26 cellular contexts compared by ENCODE assay signal in genomic region chr10:30536578-30536977, GRCh38.
DNase-seq lines count a peak whose midpoint lies in the region; ATAC-seq, FAIRE-seq and TF ChIP-seq lines count a peak whose summit lies in the region.
"Had no signal": no experiment of that assay in that cellular context is flagged by ENCODE, and none has a peak within 500 bp of the region (broad histone marks: within the 10 kb centered on the region; RNA-seq: fewer than 3 reads in every experiment).

No MANE protein-coding gene starts in this region.

- H3K27me3 Mint-ChIP-seq in activated T-cell treated with anti-CD3 and anti-CD28 coated beads, Interleukin-2, amount 50 U/mL, for 72 hours (ENCODE audit: low read depth) = no peaks in the 10 kb centered on the region

- CTCF ChIA-PET in A673 (lab: Charles Lee) = no interaction called here

- no peaks in the 10 kb centered on the region for H3K36me3 ChIP-seq in small intestine (ENCODE audit: control insufficient read depth in 2 of 2, insufficient read depth in 2 of 2, low read length in 2 of 2)
- H3K36me3 ChIP-seq in A673 (ENCODE audit: insufficient read depth, low read length, poor library complexity, severe bottlenecking) = no peaks in the 10 kb centered on the region
- H3K36me3 ChIP-seq: SJCRH30 had no signal

- no peak for FAIRE-seq in small intestine (lab: Jason Lieb, UNC)
- FAIRE-seq: GM12892 had no signal

- no peak overlapping the region for H3K4me3 Mint-ChIP-seq in activated T-cell treated with anti-CD3 and anti-CD28 coated beads, Interleukin-2, amount 50 U/mL, for 72 hours
- H3K4me3 Mint-ChIP-seq: CD4-positive, CD25-positive, alpha-beta regulatory T cell; T-helper 1 cell treated with Interleukin-12 subunit alpha and Interleukin-12 subunit beta and Interleukin-4 antibody, amounts not matched to agents 30 μg/mL and 1 μg/mL, for 36 hours had no signal

- peaks cover 15% of the 10 kb centered on the region for H3K4me1 Mint-ChIP-seq in activated T-cell treated with anti-CD3 and anti-CD28 coated beads, Interleukin-2, amount 50 U/mL, for 72 hours (ENCODE audit: low read depth)

- H3K36me3 Mint-ChIP-seq in activated T-cell treated with anti-CD3 and anti-CD28 coated beads, Interleukin-2, amount 50 U/mL, for 72 hours (ENCODE audit: insufficient read depth in 2 of 2) = peaks cover 0 to 1% of the 10 kb centered on the region in 2 donors
- H3K36me3 Mint-ChIP-seq: CD4-positive, CD25-positive, alpha-beta regulatory T cell had no signal

- H3K4me1 ChIP-seq in small intestine (ENCODE audit: control insufficient read depth in 2 of 2, insufficient read depth in 1 of 2, low read depth in 1 of 2, low read length in 1 of 2) (peaks cover 0 to 3% of the 10 kb centered on the region in 2 donors), A673 (ENCODE audit: insufficient read depth, low read length, poor library complexity, severe bottlenecking) (no peaks in the 10 kb centered on the region)

- H3K27ac ChIP-seq in VCaP = peak overlapping the region; percentile 69
- H3K27ac ChIP-seq in small intestine (ENCODE audit: low read depth in 1 of 2, low read length in 1 of 2) = no peak overlapping the region
- no peak overlapping the region for H3K27ac ChIP-seq in A673 (ENCODE audit: low read depth, low read length, poor library complexity, severe bottlenecking)
- H3K27ac ChIP-seq: epithelial cell of prostate, hepatocyte, SJCRH30 had no signal

- BruUV-seq in A673 (replicated peaks; lab: Mats Ljungman, UMichigan) = no TSS peak

- ATAC-seq in activated T-cell treated with anti-CD3 and anti-CD28 coated beads, Interleukin-2, amount 50 U/mL, for 72 hours (replicated peaks in 1 of 2) = no peak
- ATAC-seq in GM18858 (IDR thresholded peaks at IDR 0.05; ENCODE audit: unreplicated experiment) = no peak

- POLR2A ChIA-PET in A673 (lab: Charles Lee; ENCODE audit: low non-redundant PET) = interaction anchor here (0.9 kb wide), 1 partner anchor 78 kb away, joined by 8 read pairs; no protein-coding TSS in a partner anchor

- intact Hi-C loops in A673 (cut with micrococcal nuclease; ENCODE audit: unreplicated experiment) = no loop called here

- H3K9me3 ChIP-seq in small intestine (ENCODE audit: control insufficient read depth, low read depth) (no peaks in the 10 kb centered on the region), A673 (ENCODE audit: low read depth, low read length, poor library complexity, severe bottlenecking) (no peaks in the 10 kb centered on the region)

- no peak for DNase-seq in activated T-cell treated with anti-CD3 and anti-CD28 coated beads, Interleukin-2, amount 50 U/mL, for 72 hours
- no peak for DNase-seq in activated T-cell treated with anti-CD3 and anti-CD28 coated beads, Interleukin-2, amount 50 U/mL, for 1 hour
- peak; percentile 79 for DNase-seq in Jurkat, Clone E6-1 (ENCODE audit: low read depth, low spot score)
- DNase-seq in small intestine = peak; percentile 75
- no peak for DNase-seq in A673 (ENCODE audit: low spot score)
- DNase-seq in NCI-H1930 (lab: John Stamatoyannopoulos, UW) = no peak
- DNase-seq: activated CD4-positive, alpha-beta T cell treated with anti-CD3 and anti-CD28 coated beads, Interleukin-2, amount 50 U/mL, for 48 hours; activated naive CD4-positive, alpha-beta T cell treated with Interleukin-2 at 50 U/mL for 16 hours; activated T-cell treated with anti-CD3 and anti-CD28 coated beads for 4 hours; caudate nucleus; CD4-positive, CD25-positive, alpha-beta regulatory T cell; DMS153; foreskin fibroblast; H7; NCI-H1048; NCI-H2081; NCI-H526 treated with DMSO at 0.1 percent for 48 hours; nucleus accumbens; retina; SJCRH30 had no signal

- H3K27me3 ChIP-seq in small intestine (ENCODE audit: control insufficient read depth in 2 of 2, insufficient read depth in 2 of 2, low read length in 2 of 2) = no peaks in the 10 kb centered on the region
- no peaks in the 10 kb centered on the region for H3K27me3 ChIP-seq in A673 (replicated peaks; ENCODE audit: insufficient read depth, low read depth, low read length, poor library complexity)
- H3K27me3 ChIP-seq: hepatocyte, SJCRH30 had no signal

- 6 to 37% (median 19%) methylated on average over 4 of the region's 4 CpGs for whole genome bisulfite sequencing in small intestine, 3 donors

- peak overlapping the region; percentile 27 for H3K27ac Mint-ChIP-seq in activated T-cell treated with anti-CD3 and anti-CD28 coated beads, Interleukin-2, amount 50 U/mL, for 72 hours
- H3K27ac Mint-ChIP-seq: T-helper 1 cell treated with Interleukin-12 subunit alpha and Interleukin-12 subunit beta and Interleukin-4 antibody, amounts not matched to agents 30 μg/mL and 1 μg/mL, for 36 hours had no signal

- TF ChIP-seq CTCF in VCaP (conservative IDR thresholded peaks at IDR 0.05) (no peak), A673 (conservative IDR thresholded peaks at IDR 0.05; ENCODE audit: low read depth, low read length) (no peak)

- no peak overlapping the region for H3K4me3 ChIP-seq in Jurkat, Clone E6-1 (ENCODE audit: low read length)
- H3K4me3 ChIP-seq in small intestine (ENCODE audit: low read depth in 1 of 2, low read length in 2 of 2) (no peak overlapping the region), A673 (ENCODE audit: low read depth, low read length, poor library complexity, severe bottlenecking) (no peak overlapping the region)
- H3K4me3 ChIP-seq: hepatocyte, SJCRH30 had no signal

- H3K9me3 Mint-ChIP-seq in activated T-cell treated with anti-CD3 and anti-CD28 coated beads, Interleukin-2, amount 50 U/mL, for 72 hours = no peaks in the 10 kb centered on the region
- H3K9me3 Mint-ChIP-seq: CD4-positive, CD25-positive, alpha-beta regulatory T cell; T-helper 1 cell treated with Interleukin-12 subunit alpha and Interleukin-12 subunit beta and Interleukin-4 antibody, amounts not matched to agents 30 μg/mL and 1 μg/mL, for 36 hours had no signal

Comparison
In these comparisons a context has a peak if more than half of its experiments do, and no peak if none do; other contexts are left out.
1. DNase-seq: peak in Jurkat, Clone E6-1 (single experiment) and small intestine (single experiment); none in activated T-cell treated with anti-CD3 and anti-CD28 coated beads, Interleukin-2, amount 50 U/mL, for 72 hours (0 of 2), activated T-cell treated with anti-CD3 and anti-CD28 coated beads, Interleukin-2, amount 50 U/mL, for 1 hour (single experiment), A673 (single experiment) and NCI-H1930 (0 of 2).